13 cellular contexts compared by ENCODE assay signal in genomic region chr4:6538111-6538510, GRCh38.
"Had no signal": no experiment of that assay in that cellular context is flagged by ENCODE, and none has a peak within 500 bp of the region (broad histone marks: within the 10 kb centered on the region; RNA-seq: fewer than 3 reads in every experiment).

No MANE protein-coding gene starts in this region.

- H3K27me3 ChIP-seq: SJCRH30 had no signal

- H3K36me3 ChIP-seq: SJCRH30 had no signal

- ATAC-seq: SK-N-SH treated with all-trans-retinoic acid at 6 μM for 48 hours had no signal

- FAIRE-seq: HTR-8/SVneo, RCC 7860 had no signal

- H3K4me3 ChIP-seq: SJCRH30 had no signal

- H3K27ac ChIP-seq: HL-60, SJCRH30 had no signal

- H3K4me1 ChIP-seq: SJCRH30 had no signal

- DNase-seq: KBM-7, MV-4-11, NCI-H1048, NCI-H1436 treated with DMSO at 0.1 percent for 48 hours, NCI-H1694, NCI-H2029 treated with DMSO at 0.1 percent for 48 hours, NCI-H446 treated with DMSO at 0.1 percent for 48 hours, RPMI8226, SJCRH30 had no signal
